23 cellular contexts compared by ENCODE assay signal in the genomic region with DNA sequence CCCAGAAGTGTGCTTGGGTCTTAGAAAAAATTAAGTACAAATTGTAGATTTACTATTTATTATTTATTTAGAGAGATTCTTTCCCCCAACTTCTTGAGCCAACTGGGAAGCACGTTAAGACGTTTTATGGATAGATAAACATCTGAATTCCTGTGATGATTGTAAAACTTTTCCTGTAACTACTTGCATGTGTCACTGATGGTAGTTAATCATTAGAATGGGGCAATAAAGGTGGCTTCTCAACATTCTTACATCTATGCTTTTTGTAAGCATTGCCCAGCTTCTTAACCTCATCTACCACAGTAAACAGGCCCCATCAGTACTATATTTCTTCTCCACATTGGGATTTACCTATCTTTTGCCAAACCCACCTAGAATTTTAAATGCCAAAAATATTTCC.
DNase-seq lines count a peak whose midpoint lies in the region; ATAC-seq and TF ChIP-seq lines count a peak whose summit lies in the region.
"Had no signal": no experiment of that assay in that cellular context is flagged by ENCODE, and none has a peak within 500 bp of the region (broad histone marks: within the 10 kb centered on the region; RNA-seq: fewer than 3 reads in every experiment).

No MANE protein-coding gene starts in this region.

- intact Hi-C loops in Caco-2 (cut with micrococcal nuclease; ENCODE audit: unreplicated experiment): loop anchor here (1.0 kb wide), 2 partner anchors 82 to 101 kb away; no protein-coding TSS in a partner anchor
- intact Hi-C loops in prostate gland (cut with DNase I): loop anchor here (5.0 to 10.0 kb wide), 2 partner anchors 46 to 561 kb away; partner anchors contain the start of gene LMO4

- H3K27me3 Mint-ChIP-seq in Caco-2 (ENCODE audit: insufficient read depth, unreplicated experiment) (no peaks in the 10 kb centered on the region), HFFc6 (ENCODE audit: insufficient read depth) (peaks cover 3% of the 10 kb centered on the region; the same call in 1 of the 2 replicates)
- no peaks in the 10 kb centered on the region for H3K27me3 Mint-ChIP-seq in stimulated activated naive CD8-positive, alpha-beta T cell treated with anti-CD3 and anti-CD28 coated beads, Interleukin-15, amount 100 ng/mL, for 72 hours
- no peaks in the 10 kb centered on the region for H3K27me3 Mint-ChIP-seq in stimulated activated naive B cell treated with anti-CD40 and anti-IgM and Interleukin-4, amounts not matched to agents 10 μg/mL and 1 μg/mL and 100 μg/mL, for 72 hours

- WGBS in prostate gland: 0% methylated on average over 2 of the region's 2 CpGs

- ATAC-seq in GM18498 (IDR thresholded peaks at IDR 0.05; ENCODE audit: unreplicated experiment) (no peak), HG02588 (IDR thresholded peaks at IDR 0.05; ENCODE audit: unreplicated experiment) (no peak)
- no peak for ATAC-seq in stimulated activated naive CD8-positive, alpha-beta T cell treated with anti-CD3 and anti-CD28 coated beads, Interleukin-15, amount 100 ng/mL, for 72 hours
- no peak for ATAC-seq in stimulated activated naive B cell treated with anti-CD40 and anti-IgM and Interleukin-4, amounts not matched to agents 10 μg/mL and 1 μg/mL and 100 μg/mL, for 72 hours (replicated peaks)
- ATAC-seq: activated T-helper 17 cell treated with anti-CD3 and anti-CD28 coated beads, Interleukin-2, amount 50 U/mL, for 72 hours had no signal

- peak overlapping the region in 1 of 2 donors; percentile 28 for H3K27ac ChIP-seq in prostate gland
- H3K27ac ChIP-seq: BLaER1, neutrophil, SK-N-MC, spleen had no signal

- no peak overlapping the region for H3K4me3 ChIP-seq in Caco-2 (ENCODE audit: low read depth, low read length)
- H3K4me3 ChIP-seq in epithelial cell of proximal tubule (ENCODE audit: low read depth, low read length): no peak overlapping the region
- no peak overlapping the region for H3K4me3 ChIP-seq in prostate gland
- H3K4me3 ChIP-seq: BLaER1, SK-N-MC, spleen had no signal

- no peaks in the 10 kb centered on the region for H3K36me3 ChIP-seq in Caco-2 (ENCODE audit: control insufficient read depth, insufficient read depth, low read length)
- no peaks in the 10 kb centered on the region for H3K36me3 ChIP-seq in prostate gland
- H3K36me3 ChIP-seq: BLaER1, neutrophil, spleen had no signal

- CTCF ChIA-PET in Caco-2 (lab: Charles Lee): no interaction called here

- H3K36me3 Mint-ChIP-seq in Caco-2 (ENCODE audit: insufficient read depth, unreplicated experiment): peaks cover 5% of the 10 kb centered on the region
- no peaks in the 10 kb centered on the region for H3K36me3 Mint-ChIP-seq in HFFc6 (ENCODE audit: low read depth)
- no peaks in the 10 kb centered on the region for H3K36me3 Mint-ChIP-seq in stimulated activated naive B cell treated with anti-CD40 and anti-IgM and Interleukin-4, amounts not matched to agents 10 μg/mL and 1 μg/mL and 100 μg/mL, for 72 hours
- H3K36me3 Mint-ChIP-seq: activated naive CD8-positive, alpha-beta T cell had no signal

- H3K4me3 Mint-ChIP-seq in Caco-2 (ENCODE audit: unreplicated experiment) (no peak overlapping the region), HFFc6 (no peak overlapping the region)
- H3K4me3 Mint-ChIP-seq in stimulated activated naive CD8-positive, alpha-beta T cell treated with anti-CD3 and anti-CD28 coated beads, Interleukin-15, amount 100 ng/mL, for 72 hours: no peak overlapping the region
- no peak overlapping the region for H3K4me3 Mint-ChIP-seq in stimulated activated naive B cell treated with anti-CD40 and anti-IgM and Interleukin-4, amounts not matched to agents 10 μg/mL and 1 μg/mL and 100 μg/mL, for 72 hours
- H3K4me3 Mint-ChIP-seq: activated naive CD8-positive, alpha-beta T cell; activated T-helper 17 cell treated with anti-CD3 and anti-CD28 coated beads, Interleukin-2, amount 50 U/mL, for 72 hours had no signal

- H3K9me3 ChIP-seq in Caco-2: no peaks in the 10 kb centered on the region
- no peaks in the 10 kb centered on the region for H3K9me3 ChIP-seq in prostate gland
- H3K9me3 ChIP-seq: BLaER1, neutrophil, spleen had no signal

- POLR2A ChIA-PET in Caco-2 (lab: Charles Lee): no interaction called here

- H3K27ac Mint-ChIP-seq in Caco-2 (ENCODE audit: unreplicated experiment) (peak overlapping the region; percentile 85), HFFc6 (peak overlapping the region; percentile 15; the same call in 1 of the 2 replicates)
- no peak overlapping the region for H3K27ac Mint-ChIP-seq in stimulated activated naive CD8-positive, alpha-beta T cell treated with anti-CD3 and anti-CD28 coated beads, Interleukin-15, amount 100 ng/mL, for 72 hours
- H3K27ac Mint-ChIP-seq in stimulated activated naive B cell treated with anti-CD40 and anti-IgM and Interleukin-4, amounts not matched to agents 10 μg/mL and 1 μg/mL and 100 μg/mL, for 72 hours: no peak overlapping the region
- H3K27ac Mint-ChIP-seq: activated naive CD8-positive, alpha-beta T cell; activated T-helper 17 cell treated with anti-CD3 and anti-CD28 coated beads, Interleukin-2, amount 50 U/mL, for 72 hours had no signal

- no peaks in the 10 kb centered on the region for H3K27me3 ChIP-seq in Caco-2 (replicated peaks; ENCODE audit: control insufficient read depth, insufficient read depth, low read length)
- no peaks in the 10 kb centered on the region for H3K27me3 ChIP-seq in prostate gland (replicated peaks; ENCODE audit: insufficient read depth)
- H3K27me3 ChIP-seq: BLaER1, neutrophil, spleen had no signal

- H3K4me1 ChIP-seq in Caco-2 (peaks cover 45% of the 10 kb centered on the region), prostate gland (replicated peaks) (no peaks in the 10 kb centered on the region)

- no TSS peak for BruUV-seq in Caco-2 (replicated peaks; lab: Mats Ljungman, UMichigan)

- H3K4me1 Mint-ChIP-seq in Caco-2 (ENCODE audit: low read depth, unreplicated experiment) (peaks cover 25% of the 10 kb centered on the region), HFFc6 (ENCODE audit: low read depth) (peaks cover 23% of the 10 kb centered on the region)
- H3K4me1 Mint-ChIP-seq in stimulated activated naive CD8-positive, alpha-beta T cell treated with anti-CD3 and anti-CD28 coated beads, Interleukin-15, amount 100 ng/mL, for 72 hours: no peaks in the 10 kb centered on the region
- H3K4me1 Mint-ChIP-seq in stimulated activated naive B cell treated with anti-CD40 and anti-IgM and Interleukin-4, amounts not matched to agents 10 μg/mL and 1 μg/mL and 100 μg/mL, for 72 hours: peaks cover 3 to 7% of the 10 kb centered on the region in 2 donors
- H3K4me1 Mint-ChIP-seq: activated T-helper 17 cell treated with anti-CD3 and anti-CD28 coated beads, Interleukin-2, amount 50 U/mL, for 72 hours had no signal

- no peak for TF ChIP-seq POLR2A in prostate gland (IDR thresholded peaks at IDR 0.05)

- TF ChIP-seq CTCF in Caco-2 (IDR thresholded peaks at IDR 0.05; ENCODE audit: insufficient read depth in 1 of 2, low read depth in 1 of 2, low read length in 1 of 2, severe bottlenecking in 1 of 2, unreplicated experiment in 1 of 2): no peak
- TF ChIP-seq CTCF in HFFc6 (IDR thresholded peaks at IDR 0.05): no peak
- no peak for TF ChIP-seq CTCF in epithelial cell of proximal tubule (conservative IDR thresholded peaks at IDR 0.05; ENCODE audit: low read depth, low read length)
- TF ChIP-seq CTCF in prostate gland (IDR thresholded peaks at IDR 0.05): no peak

- DNase-seq in Caco-2 (peak in 1 of 2 experiments; percentile 47), HFFc6 (peak; percentile 72), epithelial cell of proximal tubule (ENCODE audit: low read depth) (peak; percentile 48), prostate gland (ENCODE audit: low spot score) (peak; percentile 8)
- DNase-seq in stimulated activated naive CD8-positive, alpha-beta T cell treated with anti-CD3 and anti-CD28 coated beads, Interleukin-15, amount 100 ng/mL, for 72 hours: no peak
- DNase-seq in stimulated activated naive B cell treated with anti-CD40 and anti-IgM and Interleukin-4, amounts not matched to agents 10 μg/mL and 1 μg/mL and 100 μg/mL, for 72 hours: no peak
- DNase-seq: erythroblast; foreskin melanocyte; HCEC 1CT; hypothalamus; Kasumi-1; NCI-H510A treated with DMSO at 0.1 percent for 48 hours; retina; spleen; stimulated activated CD4-positive, alpha-beta T cell treated with anti-CD3 and anti-CD28 coated beads, Interleukin-4, amount 100 ng/mL, for 1 hour; stimulated activated naive CD4-positive, alpha-beta T cell treated with Interleukin-2 at 50 U/mL for 16 hours had no signal

- H3K9me3 Mint-ChIP-seq in Caco-2 (ENCODE audit: unreplicated experiment) (peaks cover 7% of the 10 kb centered on the region), HFFc6 (no peaks in the 10 kb centered on the region)
- H3K9me3 Mint-ChIP-seq in stimulated activated naive CD8-positive, alpha-beta T cell treated with anti-CD3 and anti-CD28 coated beads, Interleukin-15, amount 100 ng/mL, for 72 hours: no peaks in the 10 kb centered on the region
- H3K9me3 Mint-ChIP-seq in stimulated activated naive B cell treated with anti-CD40 and anti-IgM and Interleukin-4, amounts not matched to agents 10 μg/mL and 1 μg/mL and 100 μg/mL, for 72 hours: peaks cover 0 to 2% of the 10 kb centered on the region in 2 donors
- H3K9me3 Mint-ChIP-seq: activated T-helper 17 cell treated with anti-CD3 and anti-CD28 coated beads, Interleukin-2, amount 50 U/mL, for 72 hours had no signal

Comparison
In these comparisons a context has a peak if more than half of its experiments do, and no peak if none do; other contexts are left out.
1. DNase-seq: peak in HFFc6 (single experiment), epithelial cell of proximal tubule (single experiment) and prostate gland (single experiment); none in stimulated activated naive CD8-positive, alpha-beta T cell treated with anti-CD3 and anti-CD28 coated beads, Interleukin-15, amount 100 ng/mL, for 72 hours (0 of 2) and stimulated activated naive B cell treated with anti-CD40 and anti-IgM and Interleukin-4, amounts not matched to agents 10 μg/mL and 1 μg/mL and 100 μg/mL, for 72 hours (single experiment).
2. H3K27ac Mint-ChIP-seq: peak in Caco-2 (single experiment) and HFFc6 (single experiment); none in stimulated activated naive CD8-positive, alpha-beta T cell treated with anti-CD3 and anti-CD28 coated beads, Interleukin-15, amount 100 ng/mL, for 72 hours (0 of 2) and stimulated activated naive B cell treated with anti-CD40 and anti-IgM and Interleukin-4, amounts not matched to agents 10 μg/mL and 1 μg/mL and 100 μg/mL, for 72 hours (single experiment).